ENCODE assay signal across 8 cellular contexts in the genomic region with DNA sequence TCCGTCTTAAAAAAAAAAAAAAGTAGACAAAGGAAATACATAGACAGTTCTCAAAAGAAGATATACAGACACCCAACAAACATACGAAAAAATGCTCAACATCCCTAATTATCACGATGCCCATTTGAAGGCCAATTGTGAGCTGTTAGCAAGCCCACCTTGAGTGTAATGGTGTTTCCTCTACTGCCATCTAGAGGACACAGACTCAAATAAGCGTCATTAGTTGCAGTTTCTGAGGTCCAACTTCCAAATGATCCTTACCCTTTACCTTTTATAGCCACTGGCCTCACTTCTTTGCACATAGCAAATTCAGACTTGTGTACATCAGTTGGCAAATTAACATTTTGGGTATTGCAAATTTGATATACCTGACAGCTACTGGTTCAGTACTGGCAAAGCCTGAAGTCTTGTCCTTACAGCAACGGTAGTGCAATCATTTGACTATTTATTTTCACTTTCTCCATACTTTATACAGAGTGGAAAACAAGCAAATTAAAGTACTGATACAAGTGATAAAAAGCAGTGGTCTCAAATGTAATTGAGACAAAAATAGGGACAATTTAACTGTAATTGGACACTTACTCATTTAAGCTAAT.
DNase-seq lines count a peak whose midpoint lies in the region; ATAC-seq and TF ChIP-seq lines count a peak whose summit lies in the region.

No MANE protein-coding gene starts in this region.

- H3K27ac ChIP-seq in HEK293 (ENCODE audit: extremely low read depth, low read depth, low read length), result no peak overlapping the region
- H3K27ac ChIP-seq in RWPE1, result no peak overlapping the region
- no peak overlapping the region for H3K27ac ChIP-seq in colonic mucosa

- ATAC-seq in HG02870 (IDR thresholded peaks at IDR 0.05; ENCODE audit: unreplicated experiment) (no peak), omental fat pad (ENCODE audit: low FRiP score) (no peak), HG03280 (IDR thresholded peaks at IDR 0.05; ENCODE audit: unreplicated experiment) (no peak)

- no peaks in the 10 kb centered on the region for H3K27me3 ChIP-seq in colonic mucosa

- POLR2A ChIA-PET in HEK293 (lab: Yijun Ruan, JAX) (no interaction called here), RWPE1 (lab: Yijun Ruan, JAX; ENCODE audit: low non-redundant PET) (no interaction called here)

- H3K9me3 ChIP-seq in HEK293 (ENCODE audit: control insufficient read depth, insufficient read depth, low read depth, low read length), result no peaks in the 10 kb centered on the region
- no peaks in the 10 kb centered on the region for H3K9me3 ChIP-seq in colonic mucosa

- intact Hi-C loops in colonic mucosa (cut with DNase I), result no loop called here

- no peak overlapping the region for H3K9ac ChIP-seq in colonic mucosa (ENCODE audit: low read depth in 2 of 2, low read length in 2 of 2)

- H3K36me3 ChIP-seq in HEK293 (ENCODE audit: control insufficient read depth in 2 of 2, insufficient read depth in 1 of 2, low read length in 2 of 2) (no peaks in the 10 kb centered on the region), colonic mucosa (no peaks in the 10 kb centered on the region)

- CTCF ChIA-PET in HEK293 (lab: Yijun Ruan, JAX), result interaction anchor here (0.6 to 2.2 kb wide), 9 partner anchors 9 to 576 kb away, joined by 3 to 10 read pairs (median 5); no protein-coding TSS in a partner anchor
- CTCF ChIA-PET in RWPE1 (lab: Yijun Ruan, JAX), result interaction anchor here (0.5 to 1.3 kb wide), 6 partner anchors 30 to 1225 kb away, joined by 3 to 5 read pairs (median 4); no protein-coding TSS in a partner anchor

- H3K4me1 ChIP-seq in HEK293 (ENCODE audit: control insufficient read depth, insufficient read depth, low read length), result no peaks in the 10 kb centered on the region
- no peaks in the 10 kb centered on the region for H3K4me1 ChIP-seq in colonic mucosa

- DNase-seq in COLO829 (ENCODE audit: low spot score), result peak; percentile 59
- DNase-seq in RWPE1 (ENCODE audit: low spot score), result peak; percentile 16
- peak; percentile 45 for DNase-seq in iPS-NIHi7 (ENCODE audit: extremely low spot score)
- DNase-seq in omental fat pad (ENCODE audit: low spot score), result no peak
- DNase-seq in colonic mucosa, result no peak

- TF ChIP-seq CTCF in HEK293 (tag by site-specific recombination; IDR thresholded peaks at IDR 0.05), result no peak
- peak; percentile 52 for TF ChIP-seq CTCF in RWPE1 (conservative IDR thresholded peaks at IDR 0.05; ENCODE audit: low read depth)
- no peak for TF ChIP-seq CTCF in omental fat pad (IDR thresholded peaks at IDR 0.05)
- no peak for TF ChIP-seq CTCF in colonic mucosa (IDR thresholded peaks at IDR 0.05)

- no peak overlapping the region for H3K4me3 ChIP-seq in HEK293 (ENCODE audit: low read depth, low read length)
- no peak overlapping the region for H3K4me3 ChIP-seq in colonic mucosa

TF ChIP-seq in HEK293, 187 proteins besides CTCF, POLR2A, EP300 and RAD21:
- TF ChIP-seq ZNF223 (tag by site-specific recombination; IDR thresholded peaks at IDR 0.05) (no peak), ZNF654 (tag by site-specific recombination; IDR thresholded peaks at IDR 0.05; ENCODE audit: low read depth) (peak; percentile 26), ZNF529 (tag by site-specific recombination; IDR thresholded peaks at IDR 0.05; ENCODE audit: insufficient replicate concordance) (no peak)
- TF ChIP-seq, protein P1, sequence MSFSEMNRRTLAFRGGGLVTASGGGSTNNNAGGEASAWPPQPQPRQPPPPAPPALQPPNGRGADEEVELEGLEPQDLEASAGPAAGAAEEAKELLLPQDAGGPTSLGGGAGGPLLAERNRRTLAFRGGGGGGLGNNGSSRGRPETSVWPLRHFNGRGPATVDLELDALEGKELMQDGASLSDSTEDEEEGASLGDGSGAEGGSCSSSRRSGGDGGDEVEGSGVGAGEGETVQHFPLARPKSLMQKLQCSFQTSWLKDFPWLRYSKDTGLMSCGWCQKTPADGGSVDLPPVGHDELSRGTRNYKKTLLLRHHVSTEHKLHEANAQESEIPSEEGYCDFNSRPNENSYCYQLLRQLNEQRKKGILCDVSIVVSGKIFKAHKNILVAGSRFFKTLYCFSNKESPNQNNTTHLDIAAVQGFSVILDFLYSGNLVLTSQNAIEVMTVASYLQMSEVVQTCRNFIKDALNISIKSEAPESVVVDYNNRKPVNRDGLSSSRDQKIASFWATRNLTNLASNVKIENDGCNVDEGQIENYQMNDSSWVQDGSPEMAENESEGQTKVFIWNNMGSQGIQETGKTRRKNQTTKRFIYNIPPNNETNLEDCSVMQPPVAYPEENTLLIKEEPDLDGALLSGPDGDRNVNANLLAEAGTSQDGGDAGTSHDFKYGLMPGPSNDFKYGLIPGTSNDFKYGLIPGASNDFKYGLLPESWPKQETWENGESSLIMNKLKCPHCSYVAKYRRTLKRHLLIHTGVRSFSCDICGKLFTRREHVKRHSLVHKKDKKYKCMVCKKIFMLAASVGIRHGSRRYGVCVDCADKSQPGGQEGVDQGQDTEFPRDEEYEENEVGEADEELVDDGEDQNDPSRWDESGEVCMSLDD (tag by site-specific recombination; IDR thresholded peaks at IDR 0.05), result no peak
- TF ChIP-seq, protein P2, sequence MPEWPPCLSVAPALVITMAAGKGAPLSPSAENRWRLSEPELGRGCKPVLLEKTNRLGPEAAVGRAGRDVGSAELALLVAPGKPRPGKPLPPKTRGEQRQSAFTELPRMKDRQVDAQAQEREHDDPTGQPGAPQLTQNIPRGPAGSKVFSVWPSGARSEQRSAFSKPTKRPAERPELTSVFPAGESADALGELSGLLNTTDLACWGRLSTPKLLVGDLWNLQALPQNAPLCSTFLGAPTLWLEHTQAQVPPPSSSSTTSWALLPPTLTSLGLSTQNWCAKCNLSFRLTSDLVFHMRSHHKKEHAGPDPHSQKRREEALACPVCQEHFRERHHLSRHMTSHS (tag by site-specific recombination; IDR thresholded peaks at IDR 0.05), result no peak

Comparison
In these comparisons a context has a peak if more than half of its experiments do, and no peak if none do; other contexts are left out.
1. DNase-seq: peak in COLO829 (single experiment), RWPE1 (single experiment) and iPS-NIHi7 (single experiment); none in omental fat pad (single experiment) and colonic mucosa (single experiment).